ENCODE assay signal across 8 cellular contexts in the genomic region with DNA sequence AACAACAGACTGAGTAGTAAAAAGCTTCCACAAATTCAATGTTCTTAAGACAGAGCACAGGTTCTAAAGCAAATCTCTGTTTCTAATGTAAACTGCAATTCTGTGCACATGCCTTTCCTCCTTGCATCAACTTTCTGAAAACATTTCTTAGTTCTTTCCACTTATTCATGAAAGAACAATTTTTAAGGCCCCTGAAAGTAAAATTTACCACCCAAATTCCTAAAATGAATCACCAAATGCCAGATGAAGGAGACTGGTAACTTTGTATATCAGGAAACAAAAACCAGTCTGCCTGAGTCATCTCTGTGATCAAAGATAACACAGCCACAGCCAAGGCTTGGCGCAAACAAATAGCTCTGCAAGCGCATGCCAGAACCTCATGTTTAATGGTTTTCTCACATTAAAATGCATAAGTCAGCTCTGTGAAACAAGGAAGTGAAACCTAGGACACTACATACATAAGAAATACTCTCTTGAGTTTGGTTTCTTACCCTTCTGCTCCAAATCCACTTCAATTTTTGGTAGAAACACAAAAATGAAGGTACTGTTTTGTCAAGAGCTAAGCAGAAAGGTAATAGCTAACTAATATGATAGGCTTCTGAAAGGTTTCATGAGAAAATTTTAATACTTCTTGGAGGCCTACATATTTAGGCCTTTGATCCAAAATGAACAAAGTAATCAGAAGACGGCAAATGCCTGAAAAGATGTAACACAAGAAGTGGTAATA.
DNase-seq lines count a peak whose midpoint lies in the region; ATAC-seq and TF ChIP-seq lines count a peak whose summit lies in the region.

No MANE protein-coding gene starts in this region.

- H2AFZ ChIP-seq in parathyroid adenoma = peak overlapping the region; percentile 1

- no peak overlapping the region for H3K4me3 ChIP-seq in parathyroid adenoma (ENCODE audit: low read depth, low read length)
- H3K4me3 ChIP-seq in upper lobe of left lung = no peak overlapping the region

- H3K79me2 ChIP-seq in parathyroid adenoma = no peaks in the 10 kb centered on the region

- 55% methylated on average over 3 of the region's 3 CpGs for WGBS in upper lobe of left lung, 2 donors

- ATAC-seq in HG03060 (IDR thresholded peaks at IDR 0.05; ENCODE audit: low read depth, unreplicated experiment) = peak; percentile 91
- ATAC-seq in upper lobe of left lung (ENCODE audit: low FRiP score in 2 of 2) = peak; percentile 69 to 94

- H3K27ac ChIP-seq in parathyroid adenoma (peak overlapping the region; percentile 55), upper lobe of left lung (peak overlapping the region; percentile 19 to 55 (median 28))

- H3K36me3 ChIP-seq in parathyroid adenoma (ENCODE audit: control insufficient read depth, insufficient read depth, low read length) = no peaks in the 10 kb centered on the region
- H3K36me3 ChIP-seq in upper lobe of left lung = no peaks in the 10 kb centered on the region

- peaks cover 19% of the 10 kb centered on the region for H3K4me1 ChIP-seq in parathyroid adenoma
- H3K4me1 ChIP-seq in upper lobe of left lung = peaks cover 0 to 17% (median 13%) of the 10 kb centered on the region in 4 donors

- H3K27me3 ChIP-seq in parathyroid adenoma (ENCODE audit: control insufficient read depth, insufficient read depth, low read length) (no peaks in the 10 kb centered on the region), upper lobe of left lung (no peaks in the 10 kb centered on the region)

- TF ChIP-seq EP300 in upper lobe of left lung (IDR thresholded peaks at IDR 0.05) = no peak

- H3K9me3 ChIP-seq in parathyroid adenoma (ENCODE audit: control insufficient read depth, low read length) (no peaks in the 10 kb centered on the region), upper lobe of left lung (no peaks in the 10 kb centered on the region)

- no peak overlapping the region for H3K9ac ChIP-seq in parathyroid adenoma

- peak overlapping the region; percentile 26 for H3K4me2 ChIP-seq in parathyroid adenoma (ENCODE audit: low read length)

- DNase-seq in DMS153 (lab: John Stamatoyannopoulos, UW) (peak; percentile 63), DMS153 treated with DMSO at 0.1 percent for 48 hours (lab: John Stamatoyannopoulos, UW; ENCODE audit: unreplicated experiment) (no peak), OCI-M1 (lab: John Stamatoyannopoulos, UW) (peak; percentile 97), fibroblast of peridontal ligament (ENCODE audit: extremely low read depth) (peak; percentile 98), upper lobe of left lung (peak in 1 of 2 donors; percentile 64)
- peak; percentile 32 for DNase-seq in activated T-cell treated with anti-CD3 and anti-CD28 coated beads, Interleukin-2, amount 50 U/mL, for 1 hour

- no peak for TF ChIP-seq POLR2A in upper lobe of left lung (IDR thresholded peaks at IDR 0.05)

- no peak for TF ChIP-seq CTCF in parathyroid adenoma (IDR thresholded peaks at IDR 0.05)
- TF ChIP-seq CTCF in upper lobe of left lung (IDR thresholded peaks at IDR 0.05) = no peak
